Comparison of ENCODE assay signal across 21 cellular contexts in genomic region chr10:74025380-74025978, GRCh38. TPM values are rescaled to one million over a fixed set of nuclear protein-coding genes. Genes with fewer than 3 reads are reported as not detected.
A peak's percentile ranks its signal among the peaks of the same experiment; 100 is the strongest.
DNase-seq lines count a peak whose midpoint lies in the region; TF ChIP-seq lines count a peak whose summit lies in the region.
"Had no signal": no experiment of that assay in that cellular context is flagged by ENCODE, and none has a peak within 500 bp of the region (broad histone marks: within the 10 kb centered on the region; RNA-seq: fewer than 3 reads in every experiment).

No MANE protein-coding gene starts in this region.

- H3K4me3 ChIP-seq in HUES64 (ENCODE audit: low read length) (no peak overlapping the region), esophagus muscularis mucosa (no peak overlapping the region), testis (no peak overlapping the region)
- H3K4me3 ChIP-seq: cardiac muscle cell, SK-N-MC had no signal

- H3K27ac ChIP-seq in C4-2B (peak overlapping the region; percentile 23), HUES64 (ENCODE audit: low read depth, low read length) (peak overlapping the region; percentile 47; the same call in 1 of the 2 replicates), esophagus muscularis mucosa (replicated peaks in 1 of 4) (peak overlapping the region; percentile 15 to 47 (median 44)), testis (peak overlapping the region in 1 of 2 donors; percentile 47)
- H3K27ac ChIP-seq: cardiac muscle cell, SK-N-MC had no signal

- WGBS in HUES64 = 82% methylated on average over 5 of the region's 5 CpGs
- WGBS in esophagus muscularis mucosa = 52% methylated on average over 5 of the region's 5 CpGs
- WGBS in testis, 2 donors = 58 to 77% methylated on average over 5 of the region's 5 CpGs

- peaks cover 42% of the 10 kb centered on the region for H3K4me1 Mint-ChIP-seq in Calu3 (ENCODE audit: low read depth, unreplicated experiment)

- intact Hi-C loops in esophagus muscularis mucosa (cut with DNase I) (no loop called here), testis (cut with DNase I; ENCODE audit: low total_unique reads) (no loop called here), Calu3 (cut with micrococcal nuclease; ENCODE audit: unreplicated experiment) (no loop called here)

- H3K27me3 Mint-ChIP-seq in Calu3 (ENCODE audit: unreplicated experiment) = no peaks in the 10 kb centered on the region
- H3K27me3 Mint-ChIP-seq: activated CD4-positive, alpha-beta T cell treated with anti-CD3 and anti-CD28 coated beads, Interleukin-2, amount 10 ng/mL, durations not matched to agents 7 days and 5 days; activated CD8-positive, alpha-beta memory T cell treated with anti-CD3 and anti-CD28 coated beads, Interleukin-2, amount 10 ng/mL, durations not matched to agents 7 days and 5 days; activated naive CD4-positive, alpha-beta T cell treated with anti-CD3 and anti-CD28 coated beads, Interleukin-2, amount 10 ng/mL, durations not matched to agents 7 days and 5 days; T-helper 17 cell had no signal

- H3K4me1 ChIP-seq in HUES64 (ENCODE audit: insufficient read depth, low read length) (peaks cover 46% of the 10 kb centered on the region), esophagus muscularis mucosa (peaks cover 67 to 95% (median 88%) of the 10 kb centered on the region in 4 donors), testis (peaks cover 54% of the 10 kb centered on the region)

- no peak overlapping the region for H3K4me3 Mint-ChIP-seq in Calu3 (ENCODE audit: low read depth, unreplicated experiment)
- H3K4me3 Mint-ChIP-seq: activated CD4-positive, alpha-beta T cell treated with anti-CD3 and anti-CD28 coated beads, Interleukin-2, amount 10 ng/mL, durations not matched to agents 7 days and 5 days; activated CD8-positive, alpha-beta memory T cell treated with anti-CD3 and anti-CD28 coated beads, Interleukin-2, amount 10 ng/mL, durations not matched to agents 7 days and 5 days; activated naive CD4-positive, alpha-beta T cell treated with anti-CD3 and anti-CD28 coated beads, Interleukin-2, amount 10 ng/mL, durations not matched to agents 7 days and 5 days; activated T-cell treated with anti-CD3 and anti-CD28 coated beads, Interleukin-2, amount 50 U/mL, for 72 hours; nephron; T-helper 17 cell had no signal

- H3K36me3 ChIP-seq in HUES64 (ENCODE audit: insufficient read depth, low read length) = peaks cover 43% of the 10 kb centered on the region
- peaks cover 0 to 6% (median 2%) of the 10 kb centered on the region in 4 donors for H3K36me3 ChIP-seq in esophagus muscularis mucosa
- no peaks in the 10 kb centered on the region for H3K36me3 ChIP-seq in testis (ENCODE audit: low read depth, missing control alignments)
- H3K36me3 ChIP-seq: cardiac muscle cell had no signal

- H3K27me3 ChIP-seq in HUES64 (ENCODE audit: insufficient read depth, low read length) = no peaks in the 10 kb centered on the region
- no peaks in the 10 kb centered on the region for H3K27me3 ChIP-seq in esophagus muscularis mucosa
- no peaks in the 10 kb centered on the region for H3K27me3 ChIP-seq in testis
- H3K27me3 ChIP-seq: cardiac muscle cell had no signal

- DNase-seq in esophagus muscularis mucosa (ENCODE audit: extremely low spot score) (no peak), testis (peak; percentile 45), NCI-H1417 (lab: John Stamatoyannopoulos, UW) (no peak), Calu3 (no peak)
- DNase-seq in activated CD4-positive, alpha-beta T cell treated with anti-CD3 and anti-CD28 coated beads for 4 hours = no peak
- DNase-seq: activated CD4-positive, alpha-beta T cell treated with anti-CD3 and anti-CD28 coated beads, Interleukin-2, amount 10 ng/mL, durations not matched to agents 7 days and 5 days; activated CD8-positive, alpha-beta memory T cell treated with anti-CD3 and anti-CD28 coated beads, Interleukin-2, amount 10 ng/mL, durations not matched to agents 7 days and 5 days; activated naive CD4-positive, alpha-beta T cell treated with anti-CD3 and anti-CD28 coated beads, Interleukin-2, amount 10 ng/mL, durations not matched to agents 7 days and 5 days; activated T-cell treated with anti-CD3 and anti-CD28 coated beads, Interleukin-2, amount 50 U/mL, for 72 hours; amygdala; DMS79 treated with DMSO at 0.1 percent for 48 hours; hypothalamus; Kasumi-1; NCI-H1694; NCI-H2171 treated with DMSO at 0.1 percent for 48 hours; T-helper 17 cell had no signal

- TF ChIP-seq POLR2A in esophagus muscularis mucosa (IDR thresholded peaks at IDR 0.05; ENCODE audit: low read depth) (no peak), testis (IDR thresholded peaks at IDR 0.05) (no peak)

- peaks cover 40% of the 10 kb centered on the region for H3K36me3 Mint-ChIP-seq in Calu3 (ENCODE audit: insufficient read depth, unreplicated experiment)
- H3K36me3 Mint-ChIP-seq: activated CD8-positive, alpha-beta memory T cell treated with anti-CD3 and anti-CD28 coated beads, Interleukin-2, amount 10 ng/mL, durations not matched to agents 7 days and 5 days had no signal

- TF ChIP-seq CTCF in C4-2B (conservative IDR thresholded peaks at IDR 0.05) = no peak
- no peak for TF ChIP-seq CTCF in esophagus muscularis mucosa (IDR thresholded peaks at IDR 0.05)
- TF ChIP-seq CTCF in testis (IDR thresholded peaks at IDR 0.05) = no peak
- TF ChIP-seq CTCF in Calu3 (IDR thresholded peaks at IDR 0.05; ENCODE audit: unreplicated experiment) = no peak

- BruUV-seq in Calu3 (replicated peaks; lab: Mats Ljungman, UMichigan) = no TSS peak

- no peak overlapping the region for H3K27ac Mint-ChIP-seq in Calu3 (ENCODE audit: unreplicated experiment)
- H3K27ac Mint-ChIP-seq: activated CD4-positive, alpha-beta T cell treated with anti-CD3 and anti-CD28 coated beads, Interleukin-2, amount 10 ng/mL, durations not matched to agents 7 days and 5 days; activated CD8-positive, alpha-beta memory T cell treated with anti-CD3 and anti-CD28 coated beads, Interleukin-2, amount 10 ng/mL, durations not matched to agents 7 days and 5 days; activated naive CD4-positive, alpha-beta T cell treated with anti-CD3 and anti-CD28 coated beads, Interleukin-2, amount 10 ng/mL, durations not matched to agents 7 days and 5 days had no signal

- H3K9me3 ChIP-seq in HUES64 (ENCODE audit: insufficient read depth, low read depth, low read length) (no peaks in the 10 kb centered on the region), esophagus muscularis mucosa (no peaks in the 10 kb centered on the region), testis (no peaks in the 10 kb centered on the region)

- no peaks in the 10 kb centered on the region for H3K9me3 Mint-ChIP-seq in Calu3 (ENCODE audit: low read depth, unreplicated experiment)
- H3K9me3 Mint-ChIP-seq: activated CD4-positive, alpha-beta T cell treated with anti-CD3 and anti-CD28 coated beads, Interleukin-2, amount 10 ng/mL, durations not matched to agents 7 days and 5 days; activated naive CD4-positive, alpha-beta T cell treated with anti-CD3 and anti-CD28 coated beads, Interleukin-2, amount 10 ng/mL, durations not matched to agents 7 days and 5 days; activated T-cell treated with anti-CD3 and anti-CD28 coated beads, Interleukin-2, amount 50 U/mL, for 72 hours; nephron had no signal

- no peak for TF ChIP-seq EP300 in esophagus muscularis mucosa (IDR thresholded peaks at IDR 0.05)

- CTCF ChIA-PET in Calu3 (lab: Charles Lee) = interaction anchor here (0.5 to 2.3 kb wide), 4 partner anchors 25 to 163 kb away, joined by 4 to 21 read pairs (median 5); no protein-coding TSS in a partner anchor

- H3K9ac ChIP-seq in HUES64 (ENCODE audit: low read depth, low read length) = no peak overlapping the region

RNA-seq across cellular contexts. Expression of gene VCL, which starts 27.6 kb away (rescaled TPM):
- 144 TPM for polyA plus RNA-seq in HUES64 (2013, experiment 1 of 2)
- polyA plus RNA-seq in HUES64 (2013, experiment 2 of 2) = 145 TPM
- total RNA-seq in esophagus muscularis mucosa = 100 to 1,000 TPM; 412 to 555 (median 448) TPM
- 100 to 1,000 TPM; 267 to 272 TPM for total RNA-seq in testis
- 106 TPM for polyA plus RNA-seq in testis (ENCODE audit: insufficient read depth, low read depth, low replicate concordance)
- total RNA-seq in Calu3 (2022) = 234 and 237 TPM in 2 replicates
